ENCODE assay signal across 2 cellular contexts in the genomic region with DNA sequence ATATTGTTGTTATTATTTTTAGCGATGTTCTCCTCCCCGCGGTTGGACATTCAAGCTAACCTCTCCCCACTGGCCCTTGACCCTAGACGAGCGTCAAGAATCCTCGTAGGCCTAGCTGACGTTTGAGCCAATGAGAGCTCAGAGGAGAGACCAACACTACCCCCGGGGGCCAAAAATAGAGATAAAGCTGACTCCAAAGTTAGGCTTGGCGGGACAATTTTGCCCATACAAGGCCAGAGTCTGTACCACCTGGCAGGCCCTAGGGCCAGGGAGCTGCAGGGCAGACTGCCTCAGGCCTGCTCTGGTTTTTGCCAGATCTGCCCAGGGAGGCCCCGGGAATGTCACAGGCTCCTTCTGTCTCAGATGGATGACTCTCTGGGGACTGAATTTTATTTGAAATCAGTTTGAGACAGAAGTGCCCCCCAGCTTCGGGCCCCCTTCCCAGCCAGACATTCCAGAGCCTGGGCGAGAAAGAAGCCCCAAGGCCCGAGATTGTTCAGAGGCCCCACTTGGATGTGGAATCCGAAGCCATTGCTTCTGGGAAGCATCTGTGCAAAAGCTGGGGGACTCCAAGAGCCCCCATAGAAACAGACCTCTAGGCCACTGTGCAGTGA.
TF ChIP-seq lines count a peak whose summit lies in the region.

No MANE protein-coding gene starts in this region.

TF ChIP-seq in IMR-90, 13 proteins besides CTCF, POLR2A, EP300 and RAD21:
- TF ChIP-seq CEBPB (IDR thresholded peaks at IDR 0.05; ENCODE audit: low read depth, low read length): no peak
- TF ChIP-seq NFE2L2 (IDR thresholded peaks at IDR 0.05; ENCODE audit: low read depth, low read length): no peak
- TF ChIP-seq, protein P1, sequence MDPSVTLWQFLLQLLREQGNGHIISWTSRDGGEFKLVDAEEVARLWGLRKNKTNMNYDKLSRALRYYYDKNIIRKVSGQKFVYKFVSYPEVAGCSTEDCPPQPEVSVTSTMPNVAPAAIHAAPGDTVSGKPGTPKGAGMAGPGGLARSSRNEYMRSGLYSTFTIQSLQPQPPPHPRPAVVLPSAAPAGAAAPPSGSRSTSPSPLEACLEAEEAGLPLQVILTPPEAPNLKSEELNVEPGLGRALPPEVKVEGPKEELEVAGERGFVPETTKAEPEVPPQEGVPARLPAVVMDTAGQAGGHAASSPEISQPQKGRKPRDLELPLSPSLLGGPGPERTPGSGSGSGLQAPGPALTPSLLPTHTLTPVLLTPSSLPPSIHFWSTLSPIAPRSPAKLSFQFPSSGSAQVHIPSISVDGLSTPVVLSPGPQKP (IDR thresholded peaks at IDR 0.05; ENCODE audit: borderline replicate concordance, low read depth, low read length): no peak
- TF ChIP-seq BHLHE40 (IDR thresholded peaks at IDR 0.05; ENCODE audit: low read depth, low read length): no peak
TF ChIP-seq in IMR-90: peak in this region for 0.

TF ChIP-seq in SK-N-SH, 30 proteins besides CTCF, POLR2A, EP300 and RAD21:
- no peak for TF ChIP-seq RXRA (IDR thresholded peaks at IDR 0.05; ENCODE audit: borderline replicate concordance, low read depth)
- no peak for TF ChIP-seq FOSL2 (IDR thresholded peaks at IDR 0.05; ENCODE audit: borderline replicate concordance, low read depth)
- TF ChIP-seq, protein P2, sequence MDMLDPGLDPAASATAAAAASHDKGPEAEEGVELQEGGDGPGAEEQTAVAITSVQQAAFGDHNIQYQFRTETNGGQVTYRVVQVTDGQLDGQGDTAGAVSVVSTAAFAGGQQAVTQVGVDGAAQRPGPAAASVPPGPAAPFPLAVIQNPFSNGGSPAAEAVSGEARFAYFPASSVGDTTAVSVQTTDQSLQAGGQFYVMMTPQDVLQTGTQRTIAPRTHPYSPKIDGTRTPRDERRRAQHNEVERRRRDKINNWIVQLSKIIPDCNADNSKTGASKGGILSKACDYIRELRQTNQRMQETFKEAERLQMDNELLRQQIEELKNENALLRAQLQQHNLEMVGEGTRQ (IDR thresholded peaks at IDR 0.05; ENCODE audit: borderline replicate concordance, low read depth, low read length): no peak
- TF ChIP-seq GABPA (IDR thresholded peaks at IDR 0.05; ENCODE audit: low read depth): no peak
- no peak for TF ChIP-seq MEF2A (IDR thresholded peaks at IDR 0.05; ENCODE audit: borderline replicate concordance, low read depth)
- TF ChIP-seq, protein P3, sequence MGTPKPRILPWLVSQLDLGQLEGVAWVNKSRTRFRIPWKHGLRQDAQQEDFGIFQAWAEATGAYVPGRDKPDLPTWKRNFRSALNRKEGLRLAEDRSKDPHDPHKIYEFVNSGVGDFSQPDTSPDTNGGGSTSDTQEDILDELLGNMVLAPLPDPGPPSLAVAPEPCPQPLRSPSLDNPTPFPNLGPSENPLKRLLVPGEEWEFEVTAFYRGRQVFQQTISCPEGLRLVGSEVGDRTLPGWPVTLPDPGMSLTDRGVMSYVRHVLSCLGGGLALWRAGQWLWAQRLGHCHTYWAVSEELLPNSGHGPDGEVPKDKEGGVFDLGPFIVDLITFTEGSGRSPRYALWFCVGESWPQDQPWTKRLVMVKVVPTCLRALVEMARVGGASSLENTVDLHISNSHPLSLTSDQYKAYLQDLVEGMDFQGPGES (IDR thresholded peaks at IDR 0.05; ENCODE audit: low read depth, low read length): no peak
- no peak for TF ChIP-seq SIN3A (IDR thresholded peaks at IDR 0.05; ENCODE audit: borderline replicate concordance, low read depth, low read length)
- TF ChIP-seq, protein P4, sequence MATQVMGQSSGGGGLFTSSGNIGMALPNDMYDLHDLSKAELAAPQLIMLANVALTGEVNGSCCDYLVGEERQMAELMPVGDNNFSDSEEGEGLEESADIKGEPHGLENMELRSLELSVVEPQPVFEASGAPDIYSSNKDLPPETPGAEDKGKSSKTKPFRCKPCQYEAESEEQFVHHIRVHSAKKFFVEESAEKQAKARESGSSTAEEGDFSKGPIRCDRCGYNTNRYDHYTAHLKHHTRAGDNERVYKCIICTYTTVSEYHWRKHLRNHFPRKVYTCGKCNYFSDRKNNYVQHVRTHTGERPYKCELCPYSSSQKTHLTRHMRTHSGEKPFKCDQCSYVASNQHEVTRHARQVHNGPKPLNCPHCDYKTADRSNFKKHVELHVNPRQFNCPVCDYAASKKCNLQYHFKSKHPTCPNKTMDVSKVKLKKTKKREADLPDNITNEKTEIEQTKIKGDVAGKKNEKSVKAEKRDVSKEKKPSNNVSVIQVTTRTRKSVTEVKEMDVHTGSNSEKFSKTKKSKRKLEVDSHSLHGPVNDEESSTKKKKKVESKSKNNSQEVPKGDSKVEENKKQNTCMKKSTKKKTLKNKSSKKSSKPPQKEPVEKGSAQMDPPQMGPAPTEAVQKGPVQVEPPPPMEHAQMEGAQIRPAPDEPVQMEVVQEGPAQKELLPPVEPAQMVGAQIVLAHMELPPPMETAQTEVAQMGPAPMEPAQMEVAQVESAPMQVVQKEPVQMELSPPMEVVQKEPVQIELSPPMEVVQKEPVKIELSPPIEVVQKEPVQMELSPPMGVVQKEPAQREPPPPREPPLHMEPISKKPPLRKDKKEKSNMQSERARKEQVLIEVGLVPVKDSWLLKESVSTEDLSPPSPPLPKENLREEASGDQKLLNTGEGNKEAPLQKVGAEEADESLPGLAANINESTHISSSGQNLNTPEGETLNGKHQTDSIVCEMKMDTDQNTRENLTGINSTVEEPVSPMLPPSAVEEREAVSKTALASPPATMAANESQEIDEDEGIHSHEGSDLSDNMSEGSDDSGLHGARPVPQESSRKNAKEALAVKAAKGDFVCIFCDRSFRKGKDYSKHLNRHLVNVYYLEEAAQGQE (IDR thresholded peaks at IDR 0.05; ENCODE audit: low read depth, low read length): no peak
- no peak for TF ChIP-seq RCOR1 (IDR thresholded peaks at IDR 0.05; ENCODE audit: low read length)
- TF ChIP-seq TAF1 (IDR thresholded peaks at IDR 0.05; ENCODE audit: borderline replicate concordance, low read depth, low read length): no peak
- TF ChIP-seq YY1 (IDR thresholded peaks at IDR 0.05; ENCODE audit: low read depth): no peak
- TF ChIP-seq, protein P5, sequence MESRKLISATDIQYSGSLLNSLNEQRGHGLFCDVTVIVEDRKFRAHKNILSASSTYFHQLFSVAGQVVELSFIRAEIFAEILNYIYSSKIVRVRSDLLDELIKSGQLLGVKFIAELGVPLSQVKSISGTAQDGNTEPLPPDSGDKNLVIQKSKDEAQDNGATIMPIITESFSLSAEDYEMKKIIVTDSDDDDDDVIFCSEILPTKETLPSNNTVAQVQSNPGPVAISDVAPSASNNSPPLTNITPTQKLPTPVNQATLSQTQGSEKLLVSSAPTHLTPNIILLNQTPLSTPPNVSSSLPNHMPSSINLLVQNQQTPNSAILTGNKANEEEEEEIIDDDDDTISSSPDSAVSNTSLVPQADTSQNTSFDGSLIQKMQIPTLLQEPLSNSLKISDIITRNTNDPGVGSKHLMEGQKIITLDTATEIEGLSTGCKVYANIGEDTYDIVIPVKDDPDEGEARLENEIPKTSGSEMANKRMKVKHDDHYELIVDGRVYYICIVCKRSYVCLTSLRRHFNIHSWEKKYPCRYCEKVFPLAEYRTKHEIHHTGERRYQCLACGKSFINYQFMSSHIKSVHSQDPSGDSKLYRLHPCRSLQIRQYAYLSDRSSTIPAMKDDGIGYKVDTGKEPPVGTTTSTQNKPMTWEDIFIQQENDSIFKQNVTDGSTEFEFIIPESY (IDR thresholded peaks at IDR 0.05; ENCODE audit: borderline replicate concordance, low read depth): no peak
- no peak for TF ChIP-seq TCF12 (IDR thresholded peaks at IDR 0.05)
- TF ChIP-seq, protein P6, sequence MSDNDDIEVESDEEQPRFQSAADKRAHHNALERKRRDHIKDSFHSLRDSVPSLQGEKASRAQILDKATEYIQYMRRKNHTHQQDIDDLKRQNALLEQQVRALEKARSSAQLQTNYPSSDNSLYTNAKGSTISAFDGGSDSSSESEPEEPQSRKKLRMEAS (IDR thresholded peaks at IDR 0.05; ENCODE audit: low read depth): no peak
- TF ChIP-seq SMC3 (IDR thresholded peaks at IDR 0.05; ENCODE audit: low read depth, low read length): no peak
